In genomic region chr3:184085389-184085852, GRCh38 we compare ENCODE assay signal across 1 cellular context.
TF ChIP-seq lines count a peak whose summit lies in the region.

No MANE protein-coding gene starts in this region.

TF ChIP-seq in HepG2, 621 proteins besides CTCF, POLR2A, EP300 and RAD21:
- peak; percentile 80 for TF ChIP-seq FOSL2 (CRISPR knock-in tag; IDR thresholded peaks at IDR 0.05)
- TF ChIP-seq, protein P1, sequence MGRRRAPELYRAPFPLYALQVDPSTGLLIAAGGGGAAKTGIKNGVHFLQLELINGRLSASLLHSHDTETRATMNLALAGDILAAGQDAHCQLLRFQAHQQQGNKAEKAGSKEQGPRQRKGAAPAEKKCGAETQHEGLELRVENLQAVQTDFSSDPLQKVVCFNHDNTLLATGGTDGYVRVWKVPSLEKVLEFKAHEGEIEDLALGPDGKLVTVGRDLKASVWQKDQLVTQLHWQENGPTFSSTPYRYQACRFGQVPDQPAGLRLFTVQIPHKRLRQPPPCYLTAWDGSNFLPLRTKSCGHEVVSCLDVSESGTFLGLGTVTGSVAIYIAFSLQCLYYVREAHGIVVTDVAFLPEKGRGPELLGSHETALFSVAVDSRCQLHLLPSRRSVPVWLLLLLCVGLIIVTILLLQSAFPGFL (CRISPR knock-in tag; IDR thresholded peaks at IDR 0.05): no peak
- no peak for TF ChIP-seq ZFP37 (CRISPR knock-in tag; IDR thresholded peaks at IDR 0.05; ENCODE audit: borderline replicate concordance)
- TF ChIP-seq ZNF614 (CRISPR knock-in tag; IDR thresholded peaks at IDR 0.05; ENCODE audit: borderline replicate concordance): peak; percentile 100
- 0 out of 2 replicates have a peak, but pooled peaks have one; percentile 37 for TF ChIP-seq ATF3 (CRISPR knock-in tag; IDR thresholded peaks at IDR 0.05)
- TF ChIP-seq FOSL1 (CRISPR knock-in tag; IDR thresholded peaks at IDR 0.05; ENCODE audit: borderline replicate concordance): peak; percentile 19; the same call in 1 of the 2 replicates
- TF ChIP-seq JUND (CRISPR knock-in tag; IDR thresholded peaks at IDR 0.05): peak; percentile 37; the same call in 1 of the 2 replicates
